ENCODE assay signal across 8 cellular contexts in genomic region chr14:99479903-99480855, GRCh38. TPM values are rescaled to one million over a fixed set of nuclear protein-coding genes. Genes with fewer than 3 reads are reported as not detected.
DNase-seq lines count a peak whose midpoint lies in the region; ATAC-seq and TF ChIP-seq lines count a peak whose summit lies in the region.

No MANE protein-coding gene starts in this region.

- H3K36me3 ChIP-seq in KOPT-K1 (ENCODE audit: insufficient read depth, low read length): no peaks in the 10 kb centered on the region

- TF ChIP-seq CTCF in WI38 (IDR thresholded peaks at IDR 0.05; ENCODE audit: low read depth, low read length): no peak
- peak; percentile 47 for TF ChIP-seq CTCF in chondrocyte (IDR thresholded peaks at IDR 0.05)

- H3K4me3 ChIP-seq in WI38 (ENCODE audit: low read depth, low read length): peak overlapping the region; percentile 74

- H3K9me3 Mint-ChIP-seq in chondrocyte (ENCODE audit: low read depth): no peaks in the 10 kb centered on the region

- ATAC-seq in GM21528 (IDR thresholded peaks at IDR 0.05; ENCODE audit: low FRiP score, unreplicated experiment) (peak; percentile 9), GM21786 (IDR thresholded peaks at IDR 0.05; ENCODE audit: unreplicated experiment) (no peak)

- peak overlapping the region; percentile 68 for H3K27ac ChIP-seq in KOPT-K1 (ENCODE audit: low read depth, low read length, poor library complexity, severe bottlenecking)

- H3K9me3 ChIP-seq in KOPT-K1 (ENCODE audit: insufficient read depth, low read length, poor library complexity, severe bottlenecking): no peaks in the 10 kb centered on the region

- H3K36me3 Mint-ChIP-seq in chondrocyte (ENCODE audit: low read depth): no peaks in the 10 kb centered on the region

- peak overlapping the region; percentile 89 for H3K4me3 Mint-ChIP-seq in chondrocyte (ENCODE audit: unreplicated experiment)

- H3K27ac Mint-ChIP-seq in chondrocyte (ENCODE audit: unreplicated experiment): peak overlapping the region; percentile 96

- DNase-seq in EL (peak; percentile 72), chondrocyte (ENCODE audit: low spot score) (no peak), kidney glomerular epithelial cell (lab: John Stamatoyannopoulos, UW) (peak; percentile 18)
- DNase-seq in stimulated activated CD4-positive, alpha-beta T cell treated with anti-CD3 and anti-CD28 coated beads, Interleukin-15, amount 100 ng/mL, for 24 hours: peak; percentile 60

- H3K4me1 Mint-ChIP-seq in chondrocyte (ENCODE audit: low read depth): peaks cover 56% of the 10 kb centered on the region

- H3K27me3 Mint-ChIP-seq in chondrocyte (ENCODE audit: low read depth): no peaks in the 10 kb centered on the region

RNA-seq across cellular contexts. Expression of gene SETD3, which starts 0.5 kb away (rescaled TPM):
- total RNA-seq in chondrocyte: 54.2 to 55.1 TPM (median 54.5 TPM) in 3 replicates

RNA-seq across cellular contexts. Expression of gene CCNK, which starts 1.0 kb away (rescaled TPM):
- 57.3 to 62.3 TPM (median 62.3 TPM) in 3 replicates for total RNA-seq in chondrocyte
